19 cellular contexts compared by ENCODE assay signal in the genomic region with DNA sequence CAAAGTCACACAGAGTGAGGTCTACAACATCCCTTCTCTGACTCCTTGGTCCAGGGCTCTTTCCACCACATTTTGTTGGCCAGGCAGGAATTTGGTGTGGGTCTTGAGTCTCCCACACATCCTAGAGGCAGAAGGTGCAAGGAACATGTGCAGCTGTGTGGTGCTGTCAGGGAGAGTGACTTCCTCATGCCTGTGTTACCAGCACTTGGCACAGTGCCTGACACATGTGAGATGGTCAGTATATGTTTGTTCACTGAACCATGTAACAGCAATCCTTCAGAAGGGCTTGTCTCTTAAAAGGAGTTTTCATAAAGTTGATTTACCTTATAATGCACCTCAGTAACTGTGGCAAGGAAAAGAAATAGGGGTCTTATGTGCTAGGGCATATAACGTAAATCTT.
A peak's percentile ranks its signal among the peaks of the same experiment; 100 is the strongest.
DNase-seq lines count a peak whose midpoint lies in the region; ATAC-seq, FAIRE-seq and TF ChIP-seq lines count a peak whose summit lies in the region.
"Had no signal": no experiment of that assay in that cellular context is flagged by ENCODE, and none has a peak within 500 bp of the region (broad histone marks: within the 10 kb centered on the region; RNA-seq: fewer than 3 reads in every experiment).

No MANE protein-coding gene starts in this region.

- no peak overlapping the region for H3K27ac ChIP-seq in tibial artery
- no peak overlapping the region for H3K27ac ChIP-seq in osteoblast (ENCODE audit: low read depth, low read length)
- H3K27ac ChIP-seq: GM23248, WERI-Rb-1 had no signal

- FAIRE-seq in bronchial epithelial cell (lab: Jason Lieb, UNC) (no peak), D721Med (lab: Jason Lieb, UNC) (no peak)

- H3K9me3 ChIP-seq in tibial artery: no peaks in the 10 kb centered on the region
- no peaks in the 10 kb centered on the region for H3K9me3 ChIP-seq in osteoblast (ENCODE audit: low read depth, low read length)
- H3K9me3 ChIP-seq: mucosa of descending colon had no signal

- peaks cover 0 to 24% (median 16%) of the 10 kb centered on the region in 4 donors for H3K4me1 ChIP-seq in tibial artery
- peaks cover 3% of the 10 kb centered on the region for H3K4me1 ChIP-seq in osteoblast (ENCODE audit: insufficient read depth, low read length)

- H3K36me3 ChIP-seq in bronchial epithelial cell (ENCODE audit: control insufficient read depth, insufficient read depth, low read length) (no peaks in the 10 kb centered on the region), tibial artery (no peaks in the 10 kb centered on the region), osteoblast (ENCODE audit: insufficient read depth, low read length) (no peaks in the 10 kb centered on the region)
- H3K36me3 ChIP-seq: WERI-Rb-1 had no signal

- TF ChIP-seq CTCF in bronchial epithelial cell (IDR thresholded peaks at IDR 0.05; ENCODE audit: insufficient read depth, low read length, severe bottlenecking) (no peak), tibial artery (IDR thresholded peaks at IDR 0.05) (no peak), osteoblast (IDR thresholded peaks at IDR 0.05; ENCODE audit: extremely low read depth, low read depth, low read length) (no peak), D721Med (IDR thresholded peaks at IDR 0.05; ENCODE audit: insufficient read depth, missing control alignments) (no peak)

- no peak overlapping the region for H2AFZ ChIP-seq in osteoblast (ENCODE audit: low read length)
- H2AFZ ChIP-seq: GM23248 had no signal

- H3K4me3 ChIP-seq in bronchial epithelial cell (ENCODE audit: low read depth, low read length): no peak overlapping the region
- H3K4me3 ChIP-seq in tibial artery: no peak overlapping the region
- H3K4me3 ChIP-seq in osteoblast (ENCODE audit: insufficient read depth, low read length): no peak overlapping the region
- H3K4me3 ChIP-seq: GM23248, mucosa of descending colon had no signal

- intact Hi-C loops in tibial artery (cut with DNase I; ENCODE audit: low total_unique reads): no loop called here

- no peaks in the 10 kb centered on the region for H3K27me3 ChIP-seq in bronchial epithelial cell (ENCODE audit: control insufficient read depth, insufficient read depth, low read length)
- peaks cover 0 to 18% of the 10 kb centered on the region in 2 donors for H3K27me3 ChIP-seq in tibial artery
- H3K27me3 ChIP-seq in osteoblast (ENCODE audit: insufficient read depth, low read length): peaks cover 39% of the 10 kb centered on the region

- DNase-seq in NOMO-1 treated with DMSO at 0.1 percent for 48 hours (lab: John Stamatoyannopoulos, UW; ENCODE audit: unreplicated experiment): peak; percentile 39
- no peak for DNase-seq in NOMO-1 treated with dmso at 0.1 percent for 144 hours (lab: John Stamatoyannopoulos, UW; ENCODE audit: unreplicated experiment)
- DNase-seq in MV-4-11 (lab: John Stamatoyannopoulos, UW): peak; percentile 64
- DNase-seq in bronchial epithelial cell (ENCODE audit: low read depth): peak; percentile 18
- peak; percentile 65 to 67 for DNase-seq in tibial artery
- DNase-seq in osteoblast (ENCODE audit: insufficient read length, low spot score, missing footprints): no peak
- DNase-seq in D721Med (ENCODE audit: insufficient read length, low spot score): no peak
- DNase-seq: activated CD4-positive, alpha-beta T cell treated with anti-CD3 and anti-CD28 coated beads, Interleukin-2, amount 50 U/mL, for 48 hours; activated effector memory CD4-positive, alpha-beta T cell treated with anti-CD3 and anti-CD28 coated beads, Interleukin-2, amount 50 U/mL, for 16 hours; CD8-positive, alpha-beta memory T cell; GM23248; head of caudate nucleus; NCI-H1092 treated with DMSO at 0.1 percent for 48 hours; NCI-H524 treated with DMSO at 0.1 percent for 48 hours; SIG-M5; stimulated activated naive CD4-positive, alpha-beta T cell; WERI-Rb-1 had no signal

- H3K4me2 ChIP-seq in osteoblast (ENCODE audit: insufficient read depth, low read length): no peak overlapping the region

- H3K79me2 ChIP-seq in osteoblast (ENCODE audit: insufficient read depth, low read length): no peaks in the 10 kb centered on the region

- no peak for ATAC-seq in GM19455 (IDR thresholded peaks at IDR 0.05; ENCODE audit: unreplicated experiment)
- ATAC-seq: mucosa of descending colon had no signal

- H4K20me1 ChIP-seq in osteoblast (ENCODE audit: insufficient read depth, low read length): no peaks in the 10 kb centered on the region

Comparison
In these comparisons a context has a peak if more than half of its experiments do, and no peak if none do; other contexts are left out.
1. DNase-seq: peak in NOMO-1 treated with DMSO at 0.1 percent for 48 hours (single experiment), MV-4-11 (single experiment), bronchial epithelial cell (single experiment) and tibial artery (2 of 2); none in NOMO-1 treated with dmso at 0.1 percent for 144 hours (single experiment), osteoblast (single experiment) and D721Med (single experiment).